In genomic region chr10:3790858-3791257, GRCh38 we compare ENCODE assay signal across 28 cellular contexts.
"Had no signal": no experiment of that assay in that cellular context is flagged by ENCODE, and none has a peak within 500 bp of the region (broad histone marks: within the 10 kb centered on the region; RNA-seq: fewer than 3 reads in every experiment).

No MANE protein-coding gene starts in this region.

- H3K36me3 Mint-ChIP-seq: neural progenitor cell had no signal

- H3K27ac Mint-ChIP-seq: nephron; neural progenitor cell; stimulated activated naive B cell treated with anti-CD40 and anti-IgM and Interleukin-4, amounts not matched to agents 10 μg/mL and 1 μg/mL and 100 μg/mL, for 72 hours had no signal

- ATAC-seq: gastrocnemius medialis; left cardiac atrium; left lung; naive thymus-derived CD4-positive, alpha-beta T cell; sciatic nerve; stimulated activated naive B cell treated with anti-CD40 and anti-IgM and Interleukin-4, amounts not matched to agents 10 μg/mL and 1 μg/mL and 100 μg/mL, for 72 hours had no signal

- H3K27me3 ChIP-seq: gastrocnemius medialis, left lung, right atrium auricular region, stomach, testis, tibial artery, upper lobe of left lung had no signal

- FAIRE-seq: endometrium, urothelium cell line had no signal

- H3K9me3 Mint-ChIP-seq: central memory CD8-positive, alpha-beta T cell had no signal

- H3K36me3 ChIP-seq: gastrocnemius medialis, left lung, neural progenitor cell, prostate gland, right atrium auricular region, stomach, tibial artery, upper lobe of left lung had no signal

- H3K4me1 ChIP-seq: gastrocnemius medialis, parathyroid adenoma, prostate gland, upper lobe of left lung had no signal

- H3K79me2 ChIP-seq: parathyroid adenoma had no signal

- H3K27me3 Mint-ChIP-seq: central memory CD8-positive, alpha-beta T cell; naive thymus-derived CD4-positive, alpha-beta T cell; stimulated activated naive B cell treated with anti-CD40 and anti-IgM and Interleukin-4, amounts not matched to agents 10 μg/mL and 1 μg/mL and 100 μg/mL, for 72 hours had no signal

- H3K9ac ChIP-seq: neural progenitor cell, parathyroid adenoma had no signal

- H3K4me2 ChIP-seq: neural progenitor cell, smooth muscle cell had no signal

- H3K27ac ChIP-seq: coronary artery, gastrocnemius medialis, left lung, neural progenitor cell, parathyroid adenoma, prostate gland, right atrium auricular region, stomach, testis, tibial artery, upper lobe of left lung had no signal

- H3K9me3 ChIP-seq: gastrocnemius medialis, prostate gland, testis had no signal

- H3K4me3 ChIP-seq: coronary artery, gastrocnemius medialis, left lung, neural progenitor cell, prostate gland, right atrium auricular region, smooth muscle cell, stomach, testis, tibial artery, upper lobe of left lung had no signal

- H3K4me3 Mint-ChIP-seq: central memory CD8-positive, alpha-beta T cell; naive thymus-derived CD4-positive, alpha-beta T cell; nephron; neural progenitor cell; stimulated activated naive B cell treated with anti-CD40 and anti-IgM and Interleukin-4, amounts not matched to agents 10 μg/mL and 1 μg/mL and 100 μg/mL, for 72 hours had no signal

- DNase-seq: dermis blood vessel endothelial cell; effector memory CD4-positive, alpha-beta T cell; erythroblast; gastrocnemius medialis; head of caudate nucleus; left cardiac atrium; left lung; mesendoderm; midbrain; naive thymus-derived CD4-positive, alpha-beta T cell; stimulated activated CD4-positive, alpha-beta T cell treated with anti-CD3 and anti-CD28 coated beads, Interleukin-2, amount 100 ng/mL, for 24 hours; stimulated activated CD4-positive, alpha-beta T cell treated with anti-CD3 and anti-CD28 coated beads, Interleukin-4, amount 100 ng/mL, for 24 hours; stimulated activated naive B cell treated with anti-CD40 and anti-IgM and Interleukin-4, amounts not matched to agents 10 μg/mL and 1 μg/mL and 100 μg/mL, for 72 hours; stomach; testis; tibial artery; upper lobe of left lung had no signal

- H2AFZ ChIP-seq: neural progenitor cell, parathyroid adenoma had no signal
